Comparison of ENCODE assay signal across 24 cellular contexts in the genomic region with DNA sequence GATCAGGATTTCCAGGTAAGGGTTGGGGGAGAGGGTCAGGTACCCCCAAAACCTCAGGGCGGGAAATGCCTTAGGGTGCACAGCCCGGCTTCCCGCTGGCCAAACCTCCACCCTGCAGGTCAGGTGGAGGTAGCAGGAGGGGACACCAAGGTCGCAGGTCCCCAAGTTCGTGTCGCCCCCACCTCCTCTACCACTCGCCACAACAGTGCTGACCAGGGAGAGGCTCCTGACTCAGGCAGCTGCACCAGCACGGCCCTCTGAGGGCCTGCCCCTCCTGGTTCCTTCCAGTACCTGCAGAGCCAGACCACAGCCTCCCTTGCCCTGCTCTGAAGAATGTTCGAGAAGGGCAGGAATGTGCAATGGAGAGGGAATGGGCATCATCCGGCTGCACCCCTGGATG.
"Had no signal": no experiment of that assay in that cellular context is flagged by ENCODE, and none has a peak within 500 bp of the region (broad histone marks: within the 10 kb centered on the region; RNA-seq: fewer than 3 reads in every experiment).

No MANE protein-coding gene starts in this region.

- H3K9me3 Mint-ChIP-seq: endodermal cell, naive B cell, nephron progenitor cell had no signal

- H3K27ac ChIP-seq: coronary artery, sigmoid colon, skin epidermis, stomach, thoracic aorta had no signal

- ATAC-seq: left colon, left ventricle myocardium superior had no signal

- DNase-seq: effector CD4-positive, alpha-beta T cell; endodermal cell; erythroblast; foreskin melanocyte; head of caudate nucleus; hippocampal formation; left colon; left ventricle myocardium superior; mesendoderm; naive B cell; nephron progenitor cell; posterior cingulate gyrus; sigmoid colon; stimulated activated CD4-positive, alpha-beta T cell treated with anti-CD3 and anti-CD28 coated beads, Interleukin-2, amount 100 ng/mL, for 24 hours; stimulated activated CD4-positive, alpha-beta T cell treated with anti-CD3 and anti-CD28 coated beads, Interleukin-4, amount 100 ng/mL, for 4 hours; stimulated activated naive CD4-positive, alpha-beta T cell; stomach; substantia nigra; trophoblast cell had no signal

- FAIRE-seq: endothelial cell of umbilical vein had no signal

- H3K4me3 ChIP-seq: coronary artery, lung, sigmoid colon, skin epidermis, stomach, thoracic aorta had no signal

- H3K27ac Mint-ChIP-seq: endodermal cell had no signal

- H3K9me3 ChIP-seq: sigmoid colon, stomach, thoracic aorta had no signal

- H3K4me3 Mint-ChIP-seq: endodermal cell, nephron progenitor cell had no signal
